Comparison of ENCODE assay signal across 23 cellular contexts in genomic region chr10:865257-865656, GRCh38.
DNase-seq lines count a peak whose midpoint lies in the region; ATAC-seq and TF ChIP-seq lines count a peak whose summit lies in the region.
"Had no signal": no experiment of that assay in that cellular context is flagged by ENCODE, and none has a peak within 500 bp of the region (broad histone marks: within the 10 kb centered on the region; RNA-seq: fewer than 3 reads in every experiment).

No MANE protein-coding gene starts in this region.

- TF ChIP-seq CTCF in KMS-11 (conservative IDR thresholded peaks at IDR 0.05; ENCODE audit: low read depth, low read length) = 0 out of 2 replicates have a peak, but pooled peaks have one; percentile 20
- TF ChIP-seq CTCF in endodermal cell (conservative IDR thresholded peaks at IDR 0.05) = peak; percentile 60
- peak; percentile 10 for TF ChIP-seq CTCF in osteoblast (IDR thresholded peaks at IDR 0.05; ENCODE audit: extremely low read depth, low read depth, low read length)
- TF ChIP-seq CTCF in PC-9 (conservative IDR thresholded peaks at IDR 0.05) = no peak

- no peaks in the 10 kb centered on the region for H3K27me3 Mint-ChIP-seq in activated CD4-positive, alpha-beta memory T cell treated with anti-CD3 and anti-CD28 coated beads, Interleukin-2, amount 10 ng/mL, durations not matched to agents 7 days and 5 days
- no peaks in the 10 kb centered on the region for H3K27me3 Mint-ChIP-seq in activated CD4-positive, alpha-beta memory T cell treated with anti-CD3 and anti-CD28 coated beads for 36 hours
- H3K27me3 Mint-ChIP-seq in endodermal cell (ENCODE audit: insufficient read depth) = no peaks in the 10 kb centered on the region
- H3K27me3 Mint-ChIP-seq: activated naive CD4-positive, alpha-beta T cell treated with anti-CD3 and anti-CD28 coated beads, Interleukin-2, amount 10 ng/mL, durations not matched to agents 7 days and 5 days; IgD-negative memory B cell had no signal

- no peak overlapping the region for H3K4me3 ChIP-seq in KMS-11 (IDR thresholded peaks at IDR 0.05; ENCODE audit: insufficient read depth, low read depth, low read length)
- H3K4me3 ChIP-seq in endodermal cell (ENCODE audit: low read length) = no peak overlapping the region
- no peak overlapping the region for H3K4me3 ChIP-seq in osteoblast (ENCODE audit: insufficient read depth, low read length)
- H3K4me3 ChIP-seq in PC-9 = no peak overlapping the region
- H3K4me3 ChIP-seq: HAP-1, sigmoid colon, tibial nerve had no signal

- WGBS in endodermal cell (ENCODE audit: insufficient coverage in 1 of 2, insufficient read length in 1 of 2), 2 experiments = 93 to 98% methylated on average over 8 of the region's 8 CpGs

- no peak for ATAC-seq in GM18868 (IDR thresholded peaks at IDR 0.05; ENCODE audit: unreplicated experiment)

- peaks cover 12% of the 10 kb centered on the region for H3K9me3 ChIP-seq in endodermal cell (ENCODE audit: control insufficient read depth, low read length)
- H3K9me3 ChIP-seq in osteoblast (ENCODE audit: low read depth, low read length) = no peaks in the 10 kb centered on the region
- no peaks in the 10 kb centered on the region for H3K9me3 ChIP-seq in PC-9 (ENCODE audit: insufficient read depth, low read depth)
- H3K9me3 ChIP-seq: HAP-1, sigmoid colon, tibial nerve had no signal

- CTCF ChIA-PET in activated CD4-positive, alpha-beta memory T cell treated with anti-CD3 and anti-CD28 coated beads, Interleukin-2, amount 10 ng/mL, durations not matched to agents 7 days and 5 days (lab: Charles Lee) = interaction anchor here (1.5 kb wide), 1 partner anchor 25 kb away, joined by 4 read pairs; no protein-coding TSS in a partner anchor
- CTCF ChIA-PET in activated CD4-positive, alpha-beta memory T cell treated with anti-CD3 and anti-CD28 coated beads for 36 hours (lab: Charles Lee) = interaction anchor here (0.5 kb wide), 1 partner anchor 227 kb away, joined by 6 read pairs; no protein-coding TSS in a partner anchor
- CTCF ChIA-PET in PC-9 (lab: Charles Lee) = no interaction called here

- no peak for DNase-seq in activated CD4-positive, alpha-beta memory T cell treated with anti-CD3 and anti-CD28 coated beads, Interleukin-2, amount 10 ng/mL, durations not matched to agents 7 days and 5 days
- no peak for DNase-seq in activated CD4-positive, alpha-beta memory T cell treated with anti-CD3 and anti-CD28 coated beads for 36 hours
- DNase-seq in endodermal cell (peak; percentile 75), osteoblast (ENCODE audit: insufficient read length, low spot score, missing footprints) (no peak), HK-2 (ENCODE audit: unreplicated experiment) (no peak), PC-9 (no peak)
- DNase-seq: activated CD8-positive, alpha-beta memory T cell treated with anti-CD3 and anti-CD28 coated beads, Interleukin-2, amount 50 U/mL, for 48 hours; activated naive CD4-positive, alpha-beta T cell treated with anti-CD3 and anti-CD28 coated beads, Interleukin-2, amount 10 ng/mL, durations not matched to agents 7 days and 5 days; DMS79; NCI-H1092; NCI-H748 treated with DMSO at 0.1 percent for 48 hours; RPMI8226; sigmoid colon; stimulated activated CD4-positive, alpha-beta T cell treated with anti-CD3 and anti-CD28 coated beads, Interleukin-2, amount 100 ng/mL, for 48 hours; stimulated activated CD8-positive, alpha-beta memory T cell treated with anti-CD3 and anti-CD28 coated beads, Interleukin-4, amount 100 ng/mL, for 48 hours had no signal

- peaks cover 34% of the 10 kb centered on the region for H3K4me1 ChIP-seq in KMS-11 (ENCODE audit: low read depth, poor library complexity, severe bottlenecking)
- no peaks in the 10 kb centered on the region for H3K4me1 ChIP-seq in endodermal cell (ENCODE audit: control insufficient read depth, insufficient read depth, low read length)
- no peaks in the 10 kb centered on the region for H3K4me1 ChIP-seq in osteoblast (ENCODE audit: insufficient read depth, low read length)
- H3K4me1 ChIP-seq in PC-9 (replicated peaks; ENCODE audit: insufficient read depth) = no peaks in the 10 kb centered on the region
- H3K4me1 ChIP-seq: HAP-1, tibial nerve had no signal

- H4K20me1 ChIP-seq in KMS-11 (ENCODE audit: insufficient read depth) = peaks cover 20% of the 10 kb centered on the region; the same call in 1 of the 2 replicates
- peaks cover 25% of the 10 kb centered on the region for H4K20me1 ChIP-seq in osteoblast (ENCODE audit: insufficient read depth, low read length)
- H4K20me1 ChIP-seq in PC-9 (ENCODE audit: insufficient read depth) = peaks cover 8% of the 10 kb centered on the region

- H3K36me3 ChIP-seq in KMS-11 (ENCODE audit: insufficient read depth) (peaks cover 23% of the 10 kb centered on the region; the same call in 1 of the 2 replicates), endodermal cell (ENCODE audit: control insufficient read depth, insufficient read depth, low read length) (peaks cover 80% of the 10 kb centered on the region), osteoblast (ENCODE audit: insufficient read depth, low read length) (peaks cover 38% of the 10 kb centered on the region), PC-9 (ENCODE audit: low read depth) (no peaks in the 10 kb centered on the region; the same call in 1 of the 2 replicates)

- H3K27ac ChIP-seq in KMS-11 (no peak overlapping the region), endodermal cell (ENCODE audit: low read depth, low read length) (no peak overlapping the region), osteoblast (ENCODE audit: low read depth, low read length) (no peak overlapping the region), PC-9 (no peak overlapping the region)
- H3K27ac ChIP-seq: C4-2B, sigmoid colon, tibial nerve, VCaP had no signal

- H3K79me2 ChIP-seq in KMS-11 (ENCODE audit: insufficient read depth, low read depth) (peaks cover 59% of the 10 kb centered on the region; the same call in 1 of the 2 replicates), osteoblast (ENCODE audit: insufficient read depth, low read length) (peaks cover 69% of the 10 kb centered on the region), PC-9 (ENCODE audit: low read depth) (no peaks in the 10 kb centered on the region)

- H3K9me2 ChIP-seq in PC-9 (ENCODE audit: insufficient read depth) = no peaks in the 10 kb centered on the region

- intact Hi-C loops in activated CD4-positive, alpha-beta memory T cell treated with anti-CD3 and anti-CD28 coated beads for 36 hours (cut with micrococcal nuclease) = no loop called here
- intact Hi-C loops in PC-9 (cut with micrococcal nuclease; ENCODE audit: unreplicated experiment) = no loop called here

- 0 out of 2 replicates have a peak, but pooled peaks cover 4% of the 10 kb centered on the region for H3F3A ChIP-seq in PC-9 (ENCODE audit: insufficient read depth, low read depth)

- H3K27me3 ChIP-seq in KMS-11 (ENCODE audit: insufficient read depth, low read depth) (no peaks in the 10 kb centered on the region), endodermal cell (ENCODE audit: control insufficient read depth, insufficient read depth, low read length, poor library complexity, severe bottlenecking) (no peaks in the 10 kb centered on the region), osteoblast (ENCODE audit: insufficient read depth, low read length) (no peaks in the 10 kb centered on the region), PC-9 (ENCODE audit: insufficient read depth, low read depth) (no peaks in the 10 kb centered on the region)
- H3K27me3 ChIP-seq: sigmoid colon, tibial nerve had no signal

- BruUV-seq in PC-9 (replicated peaks; lab: Mats Ljungman, UMichigan) = no TSS peak

- H3K27ac Mint-ChIP-seq in activated CD4-positive, alpha-beta memory T cell treated with anti-CD3 and anti-CD28 coated beads, Interleukin-2, amount 10 ng/mL, durations not matched to agents 7 days and 5 days = peak overlapping the region; percentile 16
- no peak overlapping the region for H3K27ac Mint-ChIP-seq in activated CD4-positive, alpha-beta memory T cell treated with anti-CD3 and anti-CD28 coated beads for 36 hours
- H3K27ac Mint-ChIP-seq in endodermal cell = peak overlapping the region; percentile 13
- H3K27ac Mint-ChIP-seq: activated naive CD4-positive, alpha-beta T cell treated with anti-CD3 and anti-CD28 coated beads, Interleukin-2, amount 10 ng/mL, durations not matched to agents 7 days and 5 days; nephron had no signal

- H3K9ac ChIP-seq in KMS-11 = no peak overlapping the region
- no peak overlapping the region for H3K9ac ChIP-seq in endodermal cell (ENCODE audit: extremely low read depth, low read length, poor library complexity, severe bottlenecking)

- peak overlapping the region; percentile 61; the same call in 1 of the 2 replicates for H3K4me2 ChIP-seq in KMS-11
- no peak overlapping the region for H3K4me2 ChIP-seq in osteoblast (ENCODE audit: insufficient read depth, low read length)
- no peak overlapping the region for H3K4me2 ChIP-seq in PC-9

- H3K9me3 Mint-ChIP-seq in activated CD4-positive, alpha-beta memory T cell treated with anti-CD3 and anti-CD28 coated beads, Interleukin-2, amount 10 ng/mL, durations not matched to agents 7 days and 5 days = no peaks in the 10 kb centered on the region
- no peaks in the 10 kb centered on the region for H3K9me3 Mint-ChIP-seq in activated CD4-positive, alpha-beta memory T cell treated with anti-CD3 and anti-CD28 coated beads for 36 hours
- H3K9me3 Mint-ChIP-seq in endodermal cell = peaks cover 3% of the 10 kb centered on the region
- H3K9me3 Mint-ChIP-seq: activated naive CD4-positive, alpha-beta T cell treated with anti-CD3 and anti-CD28 coated beads, Interleukin-2, amount 10 ng/mL, durations not matched to agents 7 days and 5 days; IgD-negative memory B cell had no signal

- H3K4me1 Mint-ChIP-seq in activated CD4-positive, alpha-beta memory T cell treated with anti-CD3 and anti-CD28 coated beads, Interleukin-2, amount 10 ng/mL, durations not matched to agents 7 days and 5 days = peaks cover 4% of the 10 kb centered on the region
- peaks cover 15% of the 10 kb centered on the region for H3K4me1 Mint-ChIP-seq in activated CD4-positive, alpha-beta memory T cell treated with anti-CD3 and anti-CD28 coated beads for 36 hours (ENCODE audit: low read depth)
- no peaks in the 10 kb centered on the region for H3K4me1 Mint-ChIP-seq in endodermal cell

- no peak overlapping the region for H3K4me3 Mint-ChIP-seq in activated CD4-positive, alpha-beta memory T cell treated with anti-CD3 and anti-CD28 coated beads, Interleukin-2, amount 10 ng/mL, durations not matched to agents 7 days and 5 days
- no peak overlapping the region for H3K4me3 Mint-ChIP-seq in activated CD4-positive, alpha-beta memory T cell treated with anti-CD3 and anti-CD28 coated beads for 36 hours
- H3K4me3 Mint-ChIP-seq in endodermal cell = no peak overlapping the region
- H3K4me3 Mint-ChIP-seq: activated naive CD4-positive, alpha-beta T cell treated with anti-CD3 and anti-CD28 coated beads, Interleukin-2, amount 10 ng/mL, durations not matched to agents 7 days and 5 days; nephron had no signal

- no peak overlapping the region for H2AFZ ChIP-seq in KMS-11 (ENCODE audit: low read depth)
- H2AFZ ChIP-seq in osteoblast (ENCODE audit: low read length) = no peak overlapping the region
- no peak overlapping the region for H2AFZ ChIP-seq in PC-9

- peaks cover 62% of the 10 kb centered on the region for H3K36me3 Mint-ChIP-seq in activated CD4-positive, alpha-beta memory T cell treated with anti-CD3 and anti-CD28 coated beads, Interleukin-2, amount 10 ng/mL, durations not matched to agents 7 days and 5 days (ENCODE audit: low read depth)
- H3K36me3 Mint-ChIP-seq in activated CD4-positive, alpha-beta memory T cell treated with anti-CD3 and anti-CD28 coated beads for 36 hours = peaks cover 36% of the 10 kb centered on the region
- H3K36me3 Mint-ChIP-seq in endodermal cell (ENCODE audit: low read depth) = peaks cover 68% of the 10 kb centered on the region

- POLR2A ChIA-PET in activated CD4-positive, alpha-beta memory T cell treated with anti-CD3 and anti-CD28 coated beads, Interleukin-2, amount 10 ng/mL, durations not matched to agents 7 days and 5 days (lab: Charles Lee) = interaction anchor here (1.1 kb wide), 1 partner anchor 18 kb away, joined by 3 read pairs; no protein-coding TSS in a partner anchor
- POLR2A ChIA-PET in activated CD4-positive, alpha-beta memory T cell treated with anti-CD3 and anti-CD28 coated beads for 36 hours (lab: Charles Lee) = no interaction called here
- POLR2A ChIA-PET in PC-9 (lab: Charles Lee; ENCODE audit: unreplicated experiment) = no interaction called here
